ENCODE assay signal across 1 cellular context in genomic region chr1:11690669-11691301, GRCh38.
TF ChIP-seq lines count a peak whose summit lies in the region.

No MANE protein-coding gene starts in this region.

TF ChIP-seq in SK-N-SH, 30 proteins besides CTCF, POLR2A, EP300 and RAD21 (continued from another document):
- TF ChIP-seq MAX (IDR thresholded peaks at IDR 0.05; ENCODE audit: low read depth) = no peak
